In genomic region chr3:11668243-11669232, GRCh38 we compare ENCODE assay signal across 19 cellular contexts. TPM values are rescaled to one million over a fixed set of nuclear protein-coding genes. Genes with fewer than 3 reads are reported as not detected.
DNase-seq lines count a peak whose midpoint lies in the region; TF ChIP-seq lines count a peak whose summit lies in the region.
"Had no signal": no experiment of that assay in that cellular context is flagged by ENCODE, and none has a peak within 500 bp of the region (broad histone marks: within the 10 kb centered on the region; RNA-seq: fewer than 3 reads in every experiment).

No MANE protein-coding gene starts in this region.

- H3K36me3 ChIP-seq in esophagus muscularis mucosa (no peaks in the 10 kb centered on the region), tibial nerve (peaks cover 0 to 6% (median 0%) of the 10 kb centered on the region in 3 donors)
- H3K36me3 ChIP-seq: adrenal gland, BE2C, cardiac muscle cell, neutrophil, right atrium auricular region had no signal

- H3K4me1 ChIP-seq in esophagus muscularis mucosa (peaks cover 20 to 42% (median 38%) of the 10 kb centered on the region in 4 donors), tibial nerve (peaks cover 0 to 34% (median 16%) of the 10 kb centered on the region in 4 donors)
- H3K4me1 ChIP-seq: BE2C had no signal

- TF ChIP-seq POLR2A in esophagus muscularis mucosa (IDR thresholded peaks at IDR 0.05; ENCODE audit: low read depth) (no peak), tibial nerve (IDR thresholded peaks at IDR 0.05) (no peak)

- H3K4me3 ChIP-seq in esophagus muscularis mucosa (no peak overlapping the region), tibial nerve (no peak overlapping the region)
- H3K4me3 ChIP-seq: adrenal gland, cardiac muscle cell, right atrium auricular region had no signal

- intact Hi-C loops in esophagus muscularis mucosa (cut with DNase I): no loop called here

- DNase-seq in ELR (ENCODE audit: low read depth): peak; percentile 26
- peak; percentile 80 for DNase-seq in NCI-H526 treated with DMSO at 0.1 percent for 48 hours (lab: John Stamatoyannopoulos, UW)
- DNase-seq in esophagus muscularis mucosa (ENCODE audit: extremely low spot score): peak; percentile 39
- peak; percentile 15 for DNase-seq in renal cortical epithelial cell (ENCODE audit: low read depth)
- DNase-seq in HPDE6-E6E7 (ENCODE audit: extremely low spot score): no peak
- DNase-seq in tibial nerve (ENCODE audit: low spot score in 2 of 2): no peak
- no peak for DNase-seq in stimulated activated CD4-positive, alpha-beta T cell treated with anti-CD3 and anti-CD28 coated beads, Interleukin-4, amount 100 ng/mL, for 4 hours
- DNase-seq: activated gamma-delta T cell, BE2C, COR-L47, erythroblast, H9, left ventricle myocardium superior, NCI-H1930, NCI-H345 had no signal

- 71% methylated on average over 9 of the region's 9 CpGs for WGBS in esophagus muscularis mucosa
- WGBS in tibial nerve, 2 donors: 72 to 77% methylated on average over 9 of the region's 9 CpGs

- no peak for TF ChIP-seq CTCF in esophagus muscularis mucosa (IDR thresholded peaks at IDR 0.05)
- no peak for TF ChIP-seq CTCF in tibial nerve (IDR thresholded peaks at IDR 0.05)

- H3K27me3 ChIP-seq in esophagus muscularis mucosa (no peaks in the 10 kb centered on the region), tibial nerve (no peaks in the 10 kb centered on the region)
- H3K27me3 ChIP-seq: adrenal gland, BE2C, cardiac muscle cell, neutrophil, right atrium auricular region had no signal

- H3K27ac ChIP-seq in esophagus muscularis mucosa (replicated peaks in 1 of 4) (no peak overlapping the region), tibial nerve (no peak overlapping the region)
- H3K27ac ChIP-seq: adrenal gland, cardiac muscle cell, neutrophil, right atrium auricular region had no signal

- no peak for TF ChIP-seq EP300 in esophagus muscularis mucosa (IDR thresholded peaks at IDR 0.05)
- TF ChIP-seq EP300 in tibial nerve (IDR thresholded peaks at IDR 0.05): no peak

- no peaks in the 10 kb centered on the region for H3K9me3 ChIP-seq in esophagus muscularis mucosa
- H3K9me3 ChIP-seq in tibial nerve: no peaks in the 10 kb centered on the region
- H3K9me3 ChIP-seq: adrenal gland, BE2C, neutrophil, right atrium auricular region had no signal

RNA-seq across cellular contexts. Expression of gene VGLL4, which starts 24.8 kb away (rescaled TPM):
- total RNA-seq in esophagus muscularis mucosa: 100 to 1,000 TPM in 1 of 4 donors, 10 to 100 TPM in 3; 51.5 to 222 (median 80.7) TPM
- 51.2 and 67.7 TPM in 2 replicates for total RNA-seq in renal cortical epithelial cell
- 100 to 1,000 TPM; 106 to 205 (median 110) TPM for total RNA-seq in tibial nerve

Comparison
In these comparisons a context has a peak if more than half of its experiments do, and no peak if none do; other contexts are left out.
1. DNase-seq: peak in ELR (single experiment), NCI-H526 treated with DMSO at 0.1 percent for 48 hours (single experiment), esophagus muscularis mucosa (single experiment) and renal cortical epithelial cell (single experiment); none in HPDE6-E6E7 (single experiment), tibial nerve (0 of 2) and stimulated activated CD4-positive, alpha-beta T cell treated with anti-CD3 and anti-CD28 coated beads, Interleukin-4, amount 100 ng/mL, for 4 hours (0 of 2).